12 cellular contexts compared by ENCODE assay signal in genomic region chr1:168709407-168709891, GRCh38. TPM values are rescaled to one million over a fixed set of nuclear protein-coding genes. Genes with fewer than 3 reads are reported as not detected.
DNase-seq lines count a peak whose midpoint lies in the region; ATAC-seq and TF ChIP-seq lines count a peak whose summit lies in the region.
"Had no signal": no experiment of that assay in that cellular context is flagged by ENCODE, and none has a peak within 500 bp of the region (broad histone marks: within the 10 kb centered on the region; RNA-seq: fewer than 3 reads in every experiment).

No MANE protein-coding gene starts in this region.

- no peak overlapping the region for H3K4me3 Mint-ChIP-seq in stimulated activated naive CD8-positive, alpha-beta T cell treated with anti-CD3 and anti-CD28 coated beads, Interleukin-15, amount 100 ng/mL, for 72 hours
- H3K4me3 Mint-ChIP-seq: activated T-helper 1 cell treated with anti-CD3 and anti-CD28 coated beads, Interleukin-12 subunit alpha, Interleukin-12 subunit beta, Interleukin-2, Interleukin-4 antibody, amounts not matched to agents 30 ng/mL and 10 ng/mL and 1 ng/mL, durations not matched to agents 14 hours and 24 hours and 36 hours; neural crest cell had no signal

- no TSS peak for BruUV-seq in A673 (replicated peaks; lab: Mats Ljungman, UMichigan)

- CTCF ChIA-PET in A673 (lab: Charles Lee): no interaction called here

- H3K9me3 Mint-ChIP-seq in stimulated activated naive CD8-positive, alpha-beta T cell treated with anti-CD3 and anti-CD28 coated beads, Interleukin-15, amount 100 ng/mL, for 72 hours: no peaks in the 10 kb centered on the region
- H3K9me3 Mint-ChIP-seq: activated T-helper 1 cell treated with anti-CD3 and anti-CD28 coated beads, Interleukin-12 subunit alpha, Interleukin-12 subunit beta, Interleukin-2, Interleukin-4 antibody, amounts not matched to agents 30 ng/mL and 10 ng/mL and 1 ng/mL, durations not matched to agents 14 hours and 24 hours and 36 hours; neural crest cell had no signal

- no peak overlapping the region for H3K9ac ChIP-seq in muscle layer of colon (ENCODE audit: low read length)

- H3K4me1 ChIP-seq in A673 (ENCODE audit: insufficient read depth, low read length, poor library complexity, severe bottlenecking): peaks cover 6% of the 10 kb centered on the region
- peaks cover 11 to 36% (median 35%) of the 10 kb centered on the region in 4 donors for H3K4me1 ChIP-seq in esophagus muscularis mucosa
- H3K4me1 ChIP-seq in muscle layer of colon (ENCODE audit: insufficient read depth, low read length): peaks cover 47% of the 10 kb centered on the region

- ATAC-seq in stimulated activated naive CD8-positive, alpha-beta T cell treated with anti-CD3 and anti-CD28 coated beads, Interleukin-15, amount 100 ng/mL, for 72 hours: no peak

- TF ChIP-seq POLR2A in esophagus muscularis mucosa (IDR thresholded peaks at IDR 0.05; ENCODE audit: low read depth): no peak

- TF ChIP-seq EP300 in esophagus muscularis mucosa (IDR thresholded peaks at IDR 0.05): no peak

- H3K27me3 ChIP-seq in A673 (replicated peaks; ENCODE audit: insufficient read depth, low read depth, low read length, poor library complexity): no peaks in the 10 kb centered on the region
- no peaks in the 10 kb centered on the region for H3K27me3 ChIP-seq in esophagus muscularis mucosa
- no peaks in the 10 kb centered on the region for H3K27me3 ChIP-seq in muscle layer of colon (ENCODE audit: control insufficient read depth in 1 of 2, insufficient read depth in 2 of 2, low read length in 2 of 2)

- H3K27me3 Mint-ChIP-seq in stimulated activated naive CD8-positive, alpha-beta T cell treated with anti-CD3 and anti-CD28 coated beads, Interleukin-15, amount 100 ng/mL, for 72 hours: peaks cover 13% of the 10 kb centered on the region

- 35% methylated on average over 7 of the region's 7 CpGs for WGBS in esophagus muscularis mucosa

- H3K4me3 ChIP-seq in A673 (ENCODE audit: low read depth, low read length, poor library complexity, severe bottlenecking) (no peak overlapping the region), esophagus muscularis mucosa (peak overlapping the region in 3 of 4 donors; percentile 7 to 34 (median 18)), muscle layer of colon (ENCODE audit: low read depth in 1 of 2, low read length in 2 of 2) (no peak overlapping the region)

- no peak overlapping the region for H3K27ac ChIP-seq in A673 (ENCODE audit: low read depth, low read length, poor library complexity, severe bottlenecking)
- H3K27ac ChIP-seq in esophagus muscularis mucosa (replicated peaks in 1 of 4): peak overlapping the region; percentile 67 to 75 (median 70)
- H3K27ac ChIP-seq in muscle layer of colon (ENCODE audit: low read depth, low read length): peak overlapping the region; percentile 62

- H3K36me3 ChIP-seq in A673 (ENCODE audit: insufficient read depth, low read length, poor library complexity, severe bottlenecking) (no peaks in the 10 kb centered on the region), esophagus muscularis mucosa (no peaks in the 10 kb centered on the region), muscle layer of colon (ENCODE audit: insufficient read depth, low read length) (no peaks in the 10 kb centered on the region)

- peak; percentile 49 for DNase-seq in A673 (ENCODE audit: low spot score)
- peak; percentile 21 for DNase-seq in NCI-H2227 treated with DMSO at 0.1 percent for 48 hours (lab: John Stamatoyannopoulos, UW)
- no peak for DNase-seq in esophagus muscularis mucosa (ENCODE audit: extremely low spot score)
- no peak for DNase-seq in stimulated activated naive CD8-positive, alpha-beta T cell treated with anti-CD3 and anti-CD28 coated beads, Interleukin-15, amount 100 ng/mL, for 72 hours
- no peak for DNase-seq in NCI-H2171 treated with DMSO at 0.1 percent for 48 hours (lab: John Stamatoyannopoulos, UW)
- no peak for DNase-seq in DMS153 (lab: John Stamatoyannopoulos, UW)
- DNase-seq in NCI-H187 treated with DMSO at 0.1 percent for 48 hours (lab: John Stamatoyannopoulos, UW): no peak
- DNase-seq: NCI-H1694 treated with DMSO at 0.1 percent for 48 hours, T-helper 1 cell had no signal

- POLR2A ChIA-PET in A673 (lab: Charles Lee; ENCODE audit: low non-redundant PET): no interaction called here

- intact Hi-C loops in A673 (cut with micrococcal nuclease; ENCODE audit: unreplicated experiment): loop anchor here (5.0 kb wide), 1 partner anchor 103 kb away; no protein-coding TSS in a partner anchor
- intact Hi-C loops in esophagus muscularis mucosa (cut with DNase I): no loop called here

- no peaks in the 10 kb centered on the region for H3K4me1 Mint-ChIP-seq in stimulated activated naive CD8-positive, alpha-beta T cell treated with anti-CD3 and anti-CD28 coated beads, Interleukin-15, amount 100 ng/mL, for 72 hours

- H3K27ac Mint-ChIP-seq in stimulated activated naive CD8-positive, alpha-beta T cell treated with anti-CD3 and anti-CD28 coated beads, Interleukin-15, amount 100 ng/mL, for 72 hours: no peak overlapping the region
- H3K27ac Mint-ChIP-seq: activated T-helper 1 cell treated with anti-CD3 and anti-CD28 coated beads, Interleukin-12 subunit alpha, Interleukin-12 subunit beta, Interleukin-2, Interleukin-4 antibody, amounts not matched to agents 30 ng/mL and 10 ng/mL and 1 ng/mL, durations not matched to agents 14 hours and 24 hours and 36 hours had no signal

- TF ChIP-seq CTCF in A673 (conservative IDR thresholded peaks at IDR 0.05; ENCODE audit: low read depth, low read length) (no peak), esophagus muscularis mucosa (IDR thresholded peaks at IDR 0.05) (no peak)

- no peaks in the 10 kb centered on the region for H3K9me3 ChIP-seq in A673 (ENCODE audit: low read depth, low read length, poor library complexity, severe bottlenecking)
- H3K9me3 ChIP-seq in esophagus muscularis mucosa: no peaks in the 10 kb centered on the region
- H3K9me3 ChIP-seq in muscle layer of colon (ENCODE audit: low read length): no peaks in the 10 kb centered on the region

RNA-seq across cellular contexts. Expression of gene DPT, which starts 19.6 kb away (rescaled TPM):
- total RNA-seq in A673 (2021) (not detected in 2 replicates), esophagus muscularis mucosa (100 to 1,000 TPM in 3 of 4 donors, 10 to 100 TPM in 1; 95.3 to 190 (median 138) TPM)
- total RNA-seq: activated T-helper 1 cell treated with anti-CD3 and anti-CD28 coated beads, Interleukin-12 subunit alpha, Interleukin-12 subunit beta, Interleukin-2, Interleukin-4 antibody, amounts not matched to agents 30 ng/mL and 10 ng/mL and 1 ng/mL, durations not matched to agents 14 hours and 24 hours and 36 hours; neural crest cell had no signal

Comparison
In these comparisons a context has a peak if more than half of its experiments do, and no peak if none do; other contexts are left out.
1. DNase-seq: peak in A673 (single experiment) and NCI-H2227 treated with DMSO at 0.1 percent for 48 hours (single experiment); none in esophagus muscularis mucosa (single experiment), stimulated activated naive CD8-positive, alpha-beta T cell treated with anti-CD3 and anti-CD28 coated beads, Interleukin-15, amount 100 ng/mL, for 72 hours (0 of 2), NCI-H2171 treated with DMSO at 0.1 percent for 48 hours (single experiment), DMS153 (single experiment) and NCI-H187 treated with DMSO at 0.1 percent for 48 hours (single experiment).
2. H3K4me3 ChIP-seq: peak in esophagus muscularis mucosa (3 of 4); none in A673 (single experiment) and muscle layer of colon (0 of 2).
3. RNA of gene DPT, which starts 19.6 kb away (total RNA-seq): 95.3 to 190 TPM in esophagus muscularis mucosa; not detected in A673; every median in the first group is over 10 times any median in the second.